In genomic region chr14:54805521-54806322, GRCh38 we compare ENCODE assay signal across 8 cellular contexts.
DNase-seq lines count a peak whose midpoint lies in the region; ATAC-seq and TF ChIP-seq lines count a peak whose summit lies in the region.

No MANE protein-coding gene starts in this region.

- H3K36me3 ChIP-seq in right atrium auricular region: no peaks in the 10 kb centered on the region

- TF ChIP-seq CTCF in NB4 (IDR thresholded peaks at IDR 0.05; ENCODE audit: low read depth, low read length) (peak; percentile 93), right atrium auricular region (IDR thresholded peaks at IDR 0.05) (peak; percentile 91 to 96), retinal pigment epithelial cell (conservative IDR thresholded peaks at IDR 0.05; ENCODE audit: low read depth, low read length) (peak; percentile 96)

- no peak overlapping the region for H3K27ac ChIP-seq in right atrium auricular region

- no peaks in the 10 kb centered on the region for H3K9me3 ChIP-seq in right atrium auricular region

- no peak for TF ChIP-seq POLR2A in NB4 (IDR thresholded peaks at IDR 0.05; ENCODE audit: extremely low read depth, insufficient read length)

- H3K4me1 ChIP-seq in right atrium auricular region: peaks cover 0 to 12% of the 10 kb centered on the region in 2 donors

- peak; percentile 89 for ATAC-seq in GM21619 (IDR thresholded peaks at IDR 0.05; ENCODE audit: unreplicated experiment)
- no peak for ATAC-seq in GM21825 (IDR thresholded peaks at IDR 0.05; ENCODE audit: unreplicated experiment)

- no peaks in the 10 kb centered on the region for H3K27me3 ChIP-seq in right atrium auricular region

- no peak overlapping the region for H3K4me3 ChIP-seq in NB4 (ENCODE audit: low read depth, low read length)
- peak overlapping the region in 1 of 2 donors; percentile 19 for H3K4me3 ChIP-seq in right atrium auricular region
- H3K4me3 ChIP-seq in retinal pigment epithelial cell (ENCODE audit: low read length): no peak overlapping the region

- DNase-seq in DMS 273 (lab: John Stamatoyannopoulos, UW; ENCODE audit: unreplicated experiment) (peak; percentile 94), NB4 (ENCODE audit: low read depth) (peak; percentile 76), T follicular helper cell (ENCODE audit: low read depth) (peak; percentile 56), amniotic epithelial cell (ENCODE audit: low read depth) (peak; percentile 49), right atrium auricular region (ENCODE audit: low spot score) (peak; percentile 92), retinal pigment epithelial cell (ENCODE audit: low read depth) (peak; percentile 15)

Comparison
In these comparisons a context has a peak if more than half of its experiments do, and no peak if none do; other contexts are left out.
1. DNase-seq: peak in every context shown above with its lines; median percentile 94 in DMS 273; 92 in right atrium auricular region; 76 in NB4; 56 in T follicular helper cell; 49 in amniotic epithelial cell; 15 in retinal pigment epithelial cell.